Comparison of ENCODE assay signal across 1 cellular context in genomic region chr20:22489614-22490286, GRCh38.
TF ChIP-seq lines count a peak whose summit lies in the region.

No MANE protein-coding gene starts in this region.

TF ChIP-seq in HepG2, 621 proteins besides CTCF, POLR2A, EP300 and RAD21 (continued from another document and continues in another):
- no peak for TF ChIP-seq NFAT5 (CRISPR knock-in tag; IDR thresholded peaks at IDR 0.05)
- TF ChIP-seq RBAK (CRISPR knock-in tag; IDR thresholded peaks at IDR 0.05): no peak
- no peak for TF ChIP-seq CBX1 (IDR thresholded peaks at IDR 0.05; ENCODE audit: low read depth)
- peak; percentile 50; the same call in 1 of the 2 replicates for TF ChIP-seq ZNF441 (CRISPR knock-in tag; IDR thresholded peaks at IDR 0.05; ENCODE audit: borderline replicate concordance)
- no peak for TF ChIP-seq KLF15 (CRISPR knock-in tag; IDR thresholded peaks at IDR 0.05; ENCODE audit: borderline replicate concordance)
- TF ChIP-seq ZBTB34 (CRISPR knock-in tag; IDR thresholded peaks at IDR 0.05): no peak
- TF ChIP-seq ZNF296 (CRISPR knock-in tag; conservative IDR thresholded peaks at IDR 0.05): no peak
- no peak for TF ChIP-seq MYC (CRISPR knock-in tag; IDR thresholded peaks at IDR 0.05; ENCODE audit: borderline replicate concordance)
- TF ChIP-seq SMARCC2 (IDR thresholded peaks at IDR 0.05): no peak
- TF ChIP-seq SMAD3 (CRISPR knock-in tag; IDR thresholded peaks at IDR 0.05): no peak
- no peak for TF ChIP-seq PBX3 (CRISPR knock-in tag; IDR thresholded peaks at IDR 0.05; ENCODE audit: borderline replicate concordance)
- no peak for TF ChIP-seq ZNF138 (CRISPR knock-in tag; IDR thresholded peaks at IDR 0.05; ENCODE audit: low read depth)
- 0 out of 2 replicates have a peak, but pooled peaks have one; percentile 25 for TF ChIP-seq JUND (CRISPR knock-in tag; IDR thresholded peaks at IDR 0.05)
- 0 out of 2 replicates have a peak, but pooled peaks have one; percentile 22 for TF ChIP-seq ATF5 (CRISPR knock-in tag; IDR thresholded peaks at IDR 0.05; ENCODE audit: low read depth)
- TF ChIP-seq FOXK1 (CRISPR knock-in tag; IDR thresholded peaks at IDR 0.05; ENCODE audit: borderline replicate concordance, low read depth): no peak
- TF ChIP-seq ISL2 (CRISPR knock-in tag; IDR thresholded peaks at IDR 0.05): 0 out of 2 replicates have a peak, but pooled peaks have one; percentile 12
- no peak for TF ChIP-seq ZNF446 (CRISPR knock-in tag; IDR thresholded peaks at IDR 0.05)
- TF ChIP-seq ZNF17 (CRISPR knock-in tag; IDR thresholded peaks at IDR 0.05): no peak
- TF ChIP-seq RBFOX2 (IDR thresholded peaks at IDR 0.05; ENCODE audit: low read depth, low read length): no peak
- TF ChIP-seq ZNF468 (CRISPR knock-in tag; IDR thresholded peaks at IDR 0.05): no peak
- no peak for TF ChIP-seq REST (IDR thresholded peaks at IDR 0.05; ENCODE audit: borderline replicate concordance in 1 of 2, low read depth in 1 of 2, low read length in 2 of 2)
- 0 out of 2 replicates have a peak, but pooled peaks have one; percentile 20 for TF ChIP-seq ZNF354B (CRISPR knock-in tag; IDR thresholded peaks at IDR 0.05)
- TF ChIP-seq PAWR (CRISPR knock-in tag; IDR thresholded peaks at IDR 0.05; ENCODE audit: borderline replicate concordance): no peak
- no peak for TF ChIP-seq KDM3A (CRISPR knock-in tag; IDR thresholded peaks at IDR 0.05; ENCODE audit: low read depth)
- TF ChIP-seq ZNF598 (CRISPR knock-in tag; IDR thresholded peaks at IDR 0.05; ENCODE audit: borderline replicate concordance): no peak
- TF ChIP-seq ZIK1 (CRISPR knock-in tag; IDR thresholded peaks at IDR 0.05; ENCODE audit: borderline replicate concordance, low read depth): no peak
- no peak for TF ChIP-seq NFE2L2 (IDR thresholded peaks at IDR 0.05; ENCODE audit: low read length)
- TF ChIP-seq ZBTB3 (CRISPR knock-in tag; IDR thresholded peaks at IDR 0.05; ENCODE audit: borderline replicate concordance, low read depth): no peak
- TF ChIP-seq ATF7 (IDR thresholded peaks at IDR 0.05): no peak
- no peak for TF ChIP-seq ATF7 (CRISPR knock-in tag; IDR thresholded peaks at IDR 0.05)
- no peak for TF ChIP-seq RFXAP (CRISPR knock-in tag; IDR thresholded peaks at IDR 0.05; ENCODE audit: borderline replicate concordance)
- TF ChIP-seq MLLT10 (CRISPR knock-in tag; IDR thresholded peaks at IDR 0.05): no peak
- no peak for TF ChIP-seq PHF21A (CRISPR knock-in tag; IDR thresholded peaks at IDR 0.05)
- TF ChIP-seq IKZF5 (CRISPR knock-in tag; IDR thresholded peaks at IDR 0.05): no peak
- TF ChIP-seq CERS6 (CRISPR knock-in tag; IDR thresholded peaks at IDR 0.05): no peak
- no peak for TF ChIP-seq E2F2 (CRISPR knock-in tag; IDR thresholded peaks at IDR 0.05; ENCODE audit: borderline replicate concordance)
- TF ChIP-seq RNF219 (CRISPR knock-in tag; IDR thresholded peaks at IDR 0.05): no peak
- no peak for TF ChIP-seq YY1 (IDR thresholded peaks at IDR 0.05; ENCODE audit: insufficient read depth, insufficient replicate concordance, low read depth, low read length)
- TF ChIP-seq ZNF674 (CRISPR knock-in tag; IDR thresholded peaks at IDR 0.05; ENCODE audit: low read depth): no peak
- peak; percentile 19 for TF ChIP-seq ZNF230 (CRISPR knock-in tag; IDR thresholded peaks at IDR 0.05)
- TF ChIP-seq KMT2B (CRISPR knock-in tag; IDR thresholded peaks at IDR 0.05): no peak
- peak; percentile 34; the same call in 1 of the 2 replicates for TF ChIP-seq ZNF652 (CRISPR knock-in tag; IDR thresholded peaks at IDR 0.05; ENCODE audit: borderline replicate concordance, low read depth)
- no peak for TF ChIP-seq ZNF619 (CRISPR knock-in tag; IDR thresholded peaks at IDR 0.05)
- no peak for TF ChIP-seq ZNF235 (CRISPR knock-in tag; IDR thresholded peaks at IDR 0.05; ENCODE audit: borderline replicate concordance)
